Comparison of ENCODE assay signal across 28 cellular contexts in genomic region chr7:74059037-74059436, GRCh38. TPM values are rescaled to one million over a fixed set of nuclear protein-coding genes. Genes with fewer than 3 reads are reported as not detected.
"Had no signal": no experiment of that assay in that cellular context is flagged by ENCODE, and none has a peak within 500 bp of the region (broad histone marks: within the 10 kb centered on the region; RNA-seq: fewer than 3 reads in every experiment).

No MANE protein-coding gene starts in this region.

- H3K27ac Mint-ChIP-seq: activated naive CD4-positive, alpha-beta T cell treated with anti-CD3 and anti-CD28 coated beads, Interleukin-2, amount 10 ng/mL, durations not matched to agents 7 days and 5 days; activated naive CD8-positive, alpha-beta T cell treated with anti-CD3 and anti-CD28 coated beads, Interleukin-2, amount 10 ng/mL, durations not matched to agents 7 days and 5 days; activated T-helper 1 cell treated with anti-CD3 and anti-CD28 coated beads, Interleukin-12 subunit alpha, Interleukin-12 subunit beta, Interleukin-2, Interleukin-4 antibody, amounts not matched to agents 30 ng/mL and 10 ng/mL and 1 ng/mL, durations not matched to agents 14 hours and 24 hours and 36 hours; T-helper 2 cell treated with Interferon-gamma antibody and Interleukin-4, amounts not matched to agents 5 μg/mL and 100 μg/mL, for 36 hours; type B pancreatic cell had no signal

- H3K4me3 Mint-ChIP-seq: activated naive CD4-positive, alpha-beta T cell treated with anti-CD3 and anti-CD28 coated beads, Interleukin-2, amount 10 ng/mL, durations not matched to agents 7 days and 5 days; activated naive CD8-positive, alpha-beta T cell treated with anti-CD3 and anti-CD28 coated beads, Interleukin-2, amount 10 ng/mL, durations not matched to agents 7 days and 5 days; activated T-helper 1 cell treated with anti-CD3 and anti-CD28 coated beads, Interleukin-12 subunit alpha, Interleukin-12 subunit beta, Interleukin-2, Interleukin-4 antibody, amounts not matched to agents 30 ng/mL and 10 ng/mL and 1 ng/mL, durations not matched to agents 14 hours and 24 hours and 36 hours; natural killer cell treated with Interleukin-12 subunit alpha and Interleukin-12 subunit beta and Interleukin-15 and Interleukin-18, amount 100 ng/mL, for 72 hours; T-helper 2 cell treated with Interferon-gamma antibody and Interleukin-4, amounts not matched to agents 5 μg/mL and 100 μg/mL, for 36 hours; type B pancreatic cell had no signal

- ATAC-seq: natural killer cell treated with Interleukin-12 subunit alpha and Interleukin-12 subunit beta and Interleukin-15 and Interleukin-18, amount 100 ng/mL, for 72 hours; right cardiac atrium had no signal

- H3K4me3 ChIP-seq: esophagus squamous epithelium, left lung, lower lobe of right lung, mucosa of descending colon, ovary, spleen, uterus had no signal

- H3K9me3 Mint-ChIP-seq: activated naive CD4-positive, alpha-beta T cell treated with anti-CD3 and anti-CD28 coated beads, Interleukin-2, amount 10 ng/mL, durations not matched to agents 7 days and 5 days; activated naive CD8-positive, alpha-beta T cell treated with anti-CD3 and anti-CD28 coated beads, Interleukin-2, amount 10 ng/mL, durations not matched to agents 7 days and 5 days; activated T-helper 1 cell treated with anti-CD3 and anti-CD28 coated beads, Interleukin-12 subunit alpha, Interleukin-12 subunit beta, Interleukin-2, Interleukin-4 antibody, amounts not matched to agents 30 ng/mL and 10 ng/mL and 1 ng/mL, durations not matched to agents 14 hours and 24 hours and 36 hours; natural killer cell treated with Interleukin-12 subunit alpha and Interleukin-12 subunit beta and Interleukin-15 and Interleukin-18, amount 100 ng/mL, for 72 hours; T-helper 2 cell treated with Interferon-gamma antibody and Interleukin-4, amounts not matched to agents 5 μg/mL and 100 μg/mL, for 36 hours; type B pancreatic cell had no signal

- H3K4me1 ChIP-seq: uterus had no signal

- H3K27me3 ChIP-seq: esophagus squamous epithelium, left lung, ovary, spleen, uterus had no signal

- DNase-seq: activated CD4-positive, alpha-beta T cell treated with anti-CD3 and anti-CD28 coated beads for 48 hours; activated CD4-positive, alpha-beta T cell treated with anti-CD3 and anti-CD28 coated beads, Interleukin-2, amount 50 U/mL, for 48 hours; activated CD8-positive, alpha-beta memory T cell treated with anti-CD3 and anti-CD28 coated beads for 24 hours; activated effector memory CD4-positive, alpha-beta T cell treated with anti-CD3 and anti-CD28 coated beads, Interleukin-2, amount 50 U/mL, for 16 hours; activated naive CD4-positive, alpha-beta T cell treated with anti-CD3 and anti-CD28 coated beads, Interleukin-2, amount 10 ng/mL, durations not matched to agents 7 days and 5 days; activated naive CD8-positive, alpha-beta T cell treated with anti-CD3 and anti-CD28 coated beads, Interleukin-2, amount 10 ng/mL, durations not matched to agents 7 days and 5 days; dermis blood vessel endothelial cell; effector CD4-positive, alpha-beta T cell; esophagus squamous epithelium; foreskin melanocyte; mesendoderm; stimulated activated naive CD4-positive, alpha-beta T cell; T-helper 1 cell; uterus had no signal

- FAIRE-seq: astrocyte, endometrium, islet of Langerhans had no signal

- H3K9me3 ChIP-seq: esophagus squamous epithelium, left lung, lower lobe of right lung, mucosa of descending colon, ovary, spleen, uterus had no signal

- H3K27ac ChIP-seq: epithelial cell of prostate, lower lobe of right lung, ovary, spleen, uterus had no signal

- H3K36me3 Mint-ChIP-seq: activated naive CD4-positive, alpha-beta T cell treated with anti-CD3 and anti-CD28 coated beads, Interleukin-2, amount 10 ng/mL, durations not matched to agents 7 days and 5 days; activated naive CD8-positive, alpha-beta T cell treated with anti-CD3 and anti-CD28 coated beads, Interleukin-2, amount 10 ng/mL, durations not matched to agents 7 days and 5 days; natural killer cell treated with Interleukin-12 subunit alpha and Interleukin-12 subunit beta and Interleukin-15 and Interleukin-18, amount 100 ng/mL, for 72 hours; type B pancreatic cell had no signal

- H3K36me3 ChIP-seq: ovary, uterus had no signal

RNA-seq across cellular contexts. Expression of gene ELN, which starts 31.1 kb away (rescaled TPM):
- total RNA-seq: activated naive CD8-positive, alpha-beta T cell treated with anti-CD3 and anti-CD28 coated beads, Interleukin-2, amount 10 ng/mL, durations not matched to agents 7 days and 5 days; activated T-helper 1 cell treated with anti-CD3 and anti-CD28 coated beads, Interleukin-12 subunit alpha, Interleukin-12 subunit beta, Interleukin-2, Interleukin-4 antibody, amounts not matched to agents 30 ng/mL and 10 ng/mL and 1 ng/mL, durations not matched to agents 14 hours and 24 hours and 36 hours had no signal
